23 cellular contexts compared by ENCODE assay signal in genomic region chr9:76452839-76453238, GRCh38. TPM values are rescaled to one million over a fixed set of nuclear protein-coding genes. Genes with fewer than 3 reads are reported as not detected.
DNase-seq lines count a peak whose midpoint lies in the region; ATAC-seq, FAIRE-seq and TF ChIP-seq lines count a peak whose summit lies in the region.
"Had no signal": no experiment of that assay in that cellular context is flagged by ENCODE, and none has a peak within 500 bp of the region (broad histone marks: within the 10 kb centered on the region; RNA-seq: fewer than 3 reads in every experiment).

No MANE protein-coding gene starts in this region.

- no peak overlapping the region for H3K9ac ChIP-seq in GM23248
- H3K9ac ChIP-seq in astrocyte (ENCODE audit: low read length), result no peak overlapping the region

- H3K4me1 ChIP-seq in GM23248 (ENCODE audit: insufficient read depth), result peaks cover 48% of the 10 kb centered on the region
- H3K4me1 ChIP-seq in astrocyte (ENCODE audit: insufficient read depth, low read length), result peaks cover 21% of the 10 kb centered on the region
- H3K4me1 ChIP-seq in osteoblast (ENCODE audit: insufficient read depth, low read length), result peaks cover 46% of the 10 kb centered on the region
- H3K4me1 ChIP-seq: colonic mucosa, psoas muscle had no signal

- H3K36me3 ChIP-seq in GM23248 (ENCODE audit: low read depth) (no peaks in the 10 kb centered on the region), astrocyte (ENCODE audit: insufficient read depth, low read length) (no peaks in the 10 kb centered on the region), osteoblast (ENCODE audit: insufficient read depth, low read length) (no peaks in the 10 kb centered on the region)
- H3K36me3 ChIP-seq: brain microvascular endothelial cell, colonic mucosa, transverse colon had no signal

- in situ Hi-C loops in GM23248 (cut with MboI), result no loop called here

- H3K36me3 Mint-ChIP-seq in astrocyte (ENCODE audit: low read depth, unreplicated experiment), result peaks cover 1% of the 10 kb centered on the region
- H3K36me3 Mint-ChIP-seq: immature natural killer cell had no signal

- H4K20me1 ChIP-seq in GM23248 (ENCODE audit: insufficient read depth) (no peaks in the 10 kb centered on the region), astrocyte (ENCODE audit: insufficient read depth, low read length) (no peaks in the 10 kb centered on the region), osteoblast (ENCODE audit: insufficient read depth, low read length) (no peaks in the 10 kb centered on the region)

- H3K9me3 Mint-ChIP-seq in astrocyte (ENCODE audit: unreplicated experiment), result peaks cover 2% of the 10 kb centered on the region
- H3K9me3 Mint-ChIP-seq: immature natural killer cell; stimulated activated naive CD8-positive, alpha-beta T cell treated with anti-CD3 and anti-CD28 coated beads, Interleukin-15, Interleukin-2, amounts not matched to agents 100 ng/mL and 50 ng/mL, for 24 hours had no signal

- H3K4me2 ChIP-seq in GM23248 (ENCODE audit: unreplicated experiment) (no peak overlapping the region), astrocyte (ENCODE audit: low read length) (no peak overlapping the region), osteoblast (ENCODE audit: insufficient read depth, low read length) (peak overlapping the region; percentile 10)

- WGBS in GM23248 (ENCODE audit: low coverage in 1 of 2, low lambda C conversion rate in 2 of 2, missing lambda C conversion rate in 2 of 2), 2 experiments, result 95 to 100% methylated on average over 1 of the region's 1 CpG

- H3K4me3 ChIP-seq in GM23248 (no peak overlapping the region), astrocyte (ENCODE audit: insufficient read depth, low read depth, low read length) (no peak overlapping the region), osteoblast (ENCODE audit: insufficient read depth, low read length) (no peak overlapping the region)
- H3K4me3 ChIP-seq: colonic mucosa, psoas muscle, skin epidermis, transverse colon had no signal

- no peaks in the 10 kb centered on the region for H3K79me2 ChIP-seq in GM23248 (ENCODE audit: insufficient read depth)
- H3K79me2 ChIP-seq in astrocyte (ENCODE audit: insufficient read depth, low read length), result no peaks in the 10 kb centered on the region
- no peaks in the 10 kb centered on the region for H3K79me2 ChIP-seq in osteoblast (ENCODE audit: insufficient read depth, low read length)

- DNase-seq in GM23248 (peak; percentile 32), NCI-H1436 (lab: John Stamatoyannopoulos, UW) (peak; percentile 45), astrocyte (ENCODE audit: low read depth) (no peak), osteoblast (ENCODE audit: insufficient read length, low spot score, missing footprints) (no peak)
- DNase-seq: activated CD4-positive, alpha-beta T cell treated with anti-CD3 and anti-CD28 coated beads for 4 hours; activated naive CD8-positive, alpha-beta T cell treated with anti-CD3 and anti-CD28 coated beads, Interleukin-2, amount 50 U/mL, for 24 hours; brain microvascular endothelial cell; colonic mucosa; endodermal cell; GOT3; immature natural killer cell; NCI-H2029 treated with DMSO at 0.1 percent for 48 hours; NCI-H524; psoas muscle; SHP77; stimulated activated CD4-positive, alpha-beta T cell treated with anti-CD3 and anti-CD28 coated beads, Interleukin-2, amount 100 ng/mL, for 48 hours; transverse colon had no signal

- H3K9me2 ChIP-seq in GM23248 (ENCODE audit: insufficient read depth), result no peaks in the 10 kb centered on the region

- peak overlapping the region; percentile 16 for H3K27ac Mint-ChIP-seq in astrocyte (ENCODE audit: unreplicated experiment)
- H3K27ac Mint-ChIP-seq: activated naive CD8-positive, alpha-beta T cell treated with anti-CD3 and anti-CD28 coated beads, Interleukin-2, amount 50 U/mL, for 24 hours; endodermal cell; stimulated activated naive CD8-positive, alpha-beta T cell treated with anti-CD3 and anti-CD28 coated beads, Interleukin-15, Interleukin-2, amounts not matched to agents 100 ng/mL and 50 ng/mL, for 24 hours had no signal

- no peak for TF ChIP-seq CTCF in astrocyte (IDR thresholded peaks at IDR 0.05; ENCODE audit: insufficient read depth, low read depth, low read length)
- TF ChIP-seq CTCF in osteoblast (IDR thresholded peaks at IDR 0.05; ENCODE audit: extremely low read depth, low read depth, low read length), result no peak

- no peak overlapping the region for H3K4me3 Mint-ChIP-seq in astrocyte (ENCODE audit: unreplicated experiment)
- H3K4me3 Mint-ChIP-seq: activated naive CD8-positive, alpha-beta T cell treated with anti-CD3 and anti-CD28 coated beads, Interleukin-2, amount 50 U/mL, for 24 hours; endodermal cell; immature natural killer cell; stimulated activated naive CD8-positive, alpha-beta T cell treated with anti-CD3 and anti-CD28 coated beads, Interleukin-15, Interleukin-2, amounts not matched to agents 100 ng/mL and 50 ng/mL, for 24 hours had no signal

- no peaks in the 10 kb centered on the region for H3K27me3 Mint-ChIP-seq in astrocyte (ENCODE audit: low read depth, unreplicated experiment)
- H3K27me3 Mint-ChIP-seq: activated naive CD8-positive, alpha-beta T cell treated with anti-CD3 and anti-CD28 coated beads, Interleukin-2, amount 50 U/mL, for 24 hours; stimulated activated naive CD8-positive, alpha-beta T cell treated with anti-CD3 and anti-CD28 coated beads, Interleukin-15, Interleukin-2, amounts not matched to agents 100 ng/mL and 50 ng/mL, for 24 hours had no signal

- ATAC-seq in GM21825 (IDR thresholded peaks at IDR 0.05; ENCODE audit: unreplicated experiment) (no peak), GM21526 (IDR thresholded peaks at IDR 0.05; ENCODE audit: low FRiP score, unreplicated experiment) (no peak), GM21447 (IDR thresholded peaks at IDR 0.05; ENCODE audit: unreplicated experiment) (no peak)
- ATAC-seq: activated naive CD8-positive, alpha-beta T cell treated with anti-CD3 and anti-CD28 coated beads, Interleukin-2, amount 50 U/mL, for 24 hours; psoas muscle had no signal

- H3K27ac ChIP-seq in GM23248, result no peak overlapping the region
- H3K27ac ChIP-seq in astrocyte (ENCODE audit: low read depth, low read length), result no peak overlapping the region
- peak overlapping the region; percentile 33 for H3K27ac ChIP-seq in osteoblast (ENCODE audit: low read depth, low read length)
- H3K27ac ChIP-seq: brain microvascular endothelial cell, colonic mucosa, psoas muscle, skin epidermis, transverse colon had no signal

- H3K27me3 ChIP-seq in GM23248 (replicated peaks; ENCODE audit: insufficient read depth), result no peaks in the 10 kb centered on the region
- H3K27me3 ChIP-seq in astrocyte (ENCODE audit: insufficient read depth, low read length), result no peaks in the 10 kb centered on the region
- H3K27me3 ChIP-seq in osteoblast (ENCODE audit: insufficient read depth, low read length), result no peaks in the 10 kb centered on the region
- H3K27me3 ChIP-seq: brain microvascular endothelial cell, colonic mucosa, transverse colon had no signal

- H3K4me1 Mint-ChIP-seq in astrocyte (ENCODE audit: low read depth, unreplicated experiment), result peaks cover 18% of the 10 kb centered on the region

- H3F3A ChIP-seq in GM23248 (ENCODE audit: insufficient read depth), result peaks cover 31% of the 10 kb centered on the region

- H3K9me3 ChIP-seq in GM23248 (ENCODE audit: low read depth), result no peaks in the 10 kb centered on the region
- H3K9me3 ChIP-seq in astrocyte (ENCODE audit: insufficient read depth, low read depth, low read length), result no peaks in the 10 kb centered on the region
- H3K9me3 ChIP-seq in osteoblast (ENCODE audit: low read depth, low read length), result no peaks in the 10 kb centered on the region
- H3K9me3 ChIP-seq: colonic mucosa, psoas muscle, transverse colon had no signal

- FAIRE-seq in astrocyte (lab: Jason Lieb, UNC), result no peak
- FAIRE-seq: GM18507 had no signal

- no peak overlapping the region for H2AFZ ChIP-seq in GM23248
- H2AFZ ChIP-seq in astrocyte (ENCODE audit: low read depth, low read length), result no peak overlapping the region
- H2AFZ ChIP-seq in osteoblast (ENCODE audit: low read length), result peak overlapping the region; percentile 38

RNA-seq across cellular contexts. Expression of gene GCNT1, which starts 6.1 kb away (rescaled TPM):
- 8.5 and 26.3 TPM in 2 replicates for total RNA-seq in GM23248 (2014; rRNA removed; shearing (Covaris generic))
- 15.2 and 16.6 TPM in 2 replicates for polyA plus RNA-seq in GM23248 (2016; fragmentation: Nextera tagmentation; extraction: Ambion mirVana)
- total RNA-seq in astrocyte, result 14.7 and 15.9 TPM in 2 replicates
- total RNA-seq in osteoblast, result 78.4 and 109 TPM in 2 replicates

RNA-seq across cellular contexts. Expression of gene RFK, which starts 58.6 kb away (rescaled TPM):
- total RNA-seq in GM23248 (2014; rRNA removed; shearing (Covaris generic)), result 16.6 and 19.1 TPM in 2 replicates
- 18.9 and 20.0 TPM in 2 replicates for polyA plus RNA-seq in GM23248 (2016; fragmentation: Nextera tagmentation; extraction: Ambion mirVana)
- total RNA-seq in astrocyte (19.2 and 26.8 TPM in 2 replicates), osteoblast (25.0 and 29.5 TPM in 2 replicates)

Comparison
In these comparisons a context has a peak if more than half of its experiments do, and no peak if none do; other contexts are left out.
1. DNase-seq: peak in GM23248 (single experiment) and NCI-H1436 (single experiment); none in astrocyte (single experiment) and osteoblast (single experiment).